8 cellular contexts compared by ENCODE assay signal in the genomic region with DNA sequence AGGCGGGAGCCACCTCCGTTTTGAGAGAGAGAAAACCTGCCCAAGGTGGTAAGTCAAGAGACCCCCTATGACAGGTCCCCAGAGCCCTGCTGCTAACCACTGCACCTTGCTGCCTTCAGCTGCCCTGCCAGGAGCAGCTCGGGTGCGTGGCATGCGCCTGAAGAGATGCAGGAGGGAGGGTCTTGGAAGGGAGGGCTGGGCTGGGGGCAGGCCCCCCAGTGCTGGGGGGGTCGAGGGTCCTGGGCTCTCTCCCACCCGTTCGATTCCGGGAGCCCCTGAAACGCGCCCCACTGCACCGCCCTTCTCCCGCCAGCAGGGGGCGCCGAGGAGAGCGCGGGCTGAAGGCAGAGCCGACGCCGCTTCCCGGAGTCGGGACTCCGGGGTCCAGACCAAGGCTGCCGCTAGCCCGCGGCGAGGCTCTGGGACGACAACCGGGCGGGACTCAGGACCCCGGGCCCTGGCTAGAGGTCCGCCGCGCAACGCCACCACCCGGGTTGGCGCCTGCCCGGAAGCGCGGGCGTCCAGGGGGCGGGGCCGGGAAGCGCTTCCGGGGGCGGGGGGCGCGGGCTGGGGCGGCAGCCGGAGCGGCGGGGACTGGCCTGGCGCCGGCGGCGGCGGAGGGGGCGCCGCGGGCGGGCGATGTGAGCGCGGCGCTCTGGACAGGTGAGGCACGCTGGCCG. TPM values are rescaled to one million over a fixed set of nuclear protein-coding genes. Genes with fewer than 3 reads are reported as not detected.
A peak's percentile ranks its signal among the peaks of the same experiment; 100 is the strongest.
DNase-seq lines count a peak whose midpoint lies in the region; ATAC-seq and TF ChIP-seq lines count a peak whose summit lies in the region.

Gene ZBTB34, plus strand, starts transcription at position 563 of the 680 bp plus-strand sequence. CDS start 18,761 bp downstream, outside the sequence.

- DNase-seq in AG04449 (ENCODE audit: low read depth, low spot score) (no peak), NCI-H345 treated with DMSO at 0.1 percent for 48 hours (lab: John Stamatoyannopoulos, UW; ENCODE audit: unreplicated experiment) (peak; percentile 12), mesenteric fat pad (ENCODE audit: low spot score) (peak; percentile 92)
- DNase-seq in activated CD8-positive, alpha-beta T cell treated with anti-CD3 and anti-CD28 coated beads, Interleukin-2, amount 10 ng/mL, durations not matched to agents 7 days and 5 days: peak; percentile 80
- DNase-seq in effector CD8-positive, alpha-beta T cell (lab: John Stamatoyannopoulos, UW): peak; percentile 77
- DNase-seq in stimulated activated CD8-positive, alpha-beta memory T cell treated with anti-CD3 and anti-CD28 coated beads, Interleukin-15, amount 100 ng/mL, for 48 hours (ENCODE audit: low read depth in 2 of 2): peak; percentile 48 to 58

- peak within 1 kb of the TSS; percentile 88 for H3K27ac Mint-ChIP-seq in activated CD8-positive, alpha-beta T cell treated with anti-CD3 and anti-CD28 coated beads, Interleukin-2, amount 10 ng/mL, durations not matched to agents 7 days and 5 days

- H3K4me1 Mint-ChIP-seq in activated CD8-positive, alpha-beta T cell treated with anti-CD3 and anti-CD28 coated beads, Interleukin-2, amount 10 ng/mL, durations not matched to agents 7 days and 5 days (ENCODE audit: low read depth): peaks cover 31% of the 10 kb centered on the region

- H3K4me3 ChIP-seq in AG04449 (ENCODE audit: low read depth, low read length): peak within 1 kb of the TSS; percentile 83

- peak; percentile 97 for TF ChIP-seq CTCF in AG04449 (IDR thresholded peaks at IDR 0.05; ENCODE audit: insufficient read depth, low read length, missing control alignments)

- H3K4me3 Mint-ChIP-seq in activated CD8-positive, alpha-beta T cell treated with anti-CD3 and anti-CD28 coated beads, Interleukin-2, amount 10 ng/mL, durations not matched to agents 7 days and 5 days: peak within 1 kb of the TSS; percentile 80

- POLR2A ChIA-PET in AG04449 (lab: Yijun Ruan, JAX): interaction anchor here (1.1 kb wide), 1 partner anchor 55 kb away, joined by 4 read pairs; the partner anchor contains the start of gene ZBTB43
- POLR2A ChIA-PET in activated CD8-positive, alpha-beta T cell treated with anti-CD3 and anti-CD28 coated beads, Interleukin-2, amount 10 ng/mL, durations not matched to agents 7 days and 5 days (lab: Charles Lee): interaction anchor here (1.0 to 1.4 kb wide), 4 partner anchors 13 to 127 kb away, joined by 3 read pairs; partner anchors contain the start of gene ZBTB43

- peaks cover 8% of the 10 kb centered on the region for H3K36me3 Mint-ChIP-seq in activated CD8-positive, alpha-beta T cell treated with anti-CD3 and anti-CD28 coated beads, Interleukin-2, amount 10 ng/mL, durations not matched to agents 7 days and 5 days (ENCODE audit: low read depth)

- CTCF ChIA-PET in AG04449 (lab: Yijun Ruan, JAX): interaction anchor here (0.7 to 5.2 kb wide), 15 partner anchors 9 to 54 kb away, joined by 3 to 42 read pairs (median 4); partner anchors contain the start of gene RALGPS1
- CTCF ChIA-PET in activated CD8-positive, alpha-beta T cell treated with anti-CD3 and anti-CD28 coated beads, Interleukin-2, amount 10 ng/mL, durations not matched to agents 7 days and 5 days (lab: Charles Lee): interaction anchor here (0.9 to 1.9 kb wide), 15 partner anchors 10 to 154 kb away, joined by 3 to 9 read pairs (median 6); partner anchors contain the start of genes RALGPS1 and ZBTB43

- peaks cover 8% of the 10 kb centered on the region for H3K27me3 Mint-ChIP-seq in activated CD8-positive, alpha-beta T cell treated with anti-CD3 and anti-CD28 coated beads, Interleukin-2, amount 10 ng/mL, durations not matched to agents 7 days and 5 days (ENCODE audit: low read depth)

- H3K9me3 Mint-ChIP-seq in activated CD8-positive, alpha-beta T cell treated with anti-CD3 and anti-CD28 coated beads, Interleukin-2, amount 10 ng/mL, durations not matched to agents 7 days and 5 days (ENCODE audit: insufficient read depth): no peaks in the 10 kb centered on the region

- peak; percentile 63 for ATAC-seq in GM18511 (IDR thresholded peaks at IDR 0.05; ENCODE audit: unreplicated experiment)
- ATAC-seq in HG02981 (IDR thresholded peaks at IDR 0.05; ENCODE audit: unreplicated experiment): peak; percentile 59
- peak; percentile 75 for ATAC-seq in activated CD8-positive, alpha-beta T cell treated with anti-CD3 and anti-CD28 coated beads, Interleukin-2, amount 10 ng/mL, durations not matched to agents 7 days and 5 days

RNA-seq across cellular contexts. Expression of gene ZBTB34, which starts in this region (rescaled TPM):
- total RNA-seq in activated CD8-positive, alpha-beta T cell treated with anti-CD3 and anti-CD28 coated beads, Interleukin-2, amount 10 ng/mL, durations not matched to agents 7 days and 5 days: 1 to 10 TPM; 7.7 to 8.1 TPM
- 9.4 TPM for total RNA-seq in mesenteric fat pad
